In the genomic region with DNA sequence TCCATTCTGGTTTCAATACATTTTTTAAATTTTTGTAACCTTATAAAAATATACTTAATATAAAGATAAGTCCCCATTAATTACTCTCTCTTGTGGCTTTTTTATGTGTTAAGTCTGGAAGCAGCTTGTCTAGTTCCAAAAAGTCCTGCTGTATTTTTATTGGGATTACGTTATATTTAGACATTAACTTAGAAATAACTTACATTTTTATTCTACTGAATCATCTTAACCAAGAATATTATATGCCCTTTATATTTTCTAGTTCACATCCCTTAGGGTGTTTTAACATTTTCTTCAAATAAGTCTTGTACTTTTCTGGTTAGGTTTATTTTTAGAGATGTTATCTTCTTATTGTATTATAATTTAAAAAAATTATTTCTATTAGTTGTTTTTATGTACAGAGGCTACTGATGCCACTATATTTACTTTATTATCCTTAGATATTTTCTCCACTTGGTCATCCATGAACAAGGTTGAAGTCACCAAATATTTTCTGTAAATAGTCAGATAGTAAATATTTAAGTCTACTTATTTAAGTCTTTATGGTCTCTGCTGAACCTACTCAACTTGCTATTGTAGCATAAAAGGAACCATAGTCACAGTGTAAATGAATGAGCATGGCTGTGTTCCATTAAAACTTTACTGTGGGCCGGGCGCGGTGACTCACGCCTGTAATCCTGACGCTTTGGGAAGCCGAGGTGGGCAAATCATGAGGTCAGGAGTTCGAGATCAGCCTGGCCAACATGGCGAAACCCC, we compare ENCODE assay signal across 24 cellular contexts.
A peak's percentile ranks its signal among the peaks of the same experiment; 100 is the strongest.
DNase-seq lines count a peak whose midpoint lies in the region; ATAC-seq, FAIRE-seq and TF ChIP-seq lines count a peak whose summit lies in the region.
"Had no signal": no experiment of that assay in that cellular context is flagged by ENCODE, and none has a peak within 500 bp of the region (broad histone marks: within the 10 kb centered on the region; RNA-seq: fewer than 3 reads in every experiment).

No MANE protein-coding gene starts in this region.

- DNase-seq in ELR (ENCODE audit: low read depth) (peak; percentile 86), NCI-H460 (ENCODE audit: extremely low read depth, low read depth) (peak; percentile 29), bronchial epithelial cell (ENCODE audit: low read depth) (peak; percentile 12), AG08395 (ENCODE audit: low spot score) (no peak), SKM-1 treated with dmso at 0.1 percent for 144 hours (lab: John Stamatoyannopoulos, UW; ENCODE audit: unreplicated experiment) (no peak)
- DNase-seq in activated CD4-positive, alpha-beta T cell treated with anti-CD3 and anti-CD28 coated beads, Interleukin-2, amount 50 U/mL, for 48 hours = no peak
- DNase-seq: activated CD4-positive, alpha-beta T cell treated with anti-CD3 and anti-CD28 coated beads for 4 hours; activated naive CD4-positive, alpha-beta T cell treated with Interleukin-2 at 50 U/mL for 16 hours; activated T-cell treated with anti-CD3 and anti-CD28 coated beads, Interleukin-2, amount 50 U/mL, for 48 hours; amniotic stem cell; Caco-2; caudate nucleus; DND-41; glutamatergic neuron; KBM-7; NCI-H1436; NCI-H446 treated with DMSO at 0.1 percent for 48 hours; PC-9; trophoblast cell had no signal

- ATAC-seq in HG02840 (IDR thresholded peaks at IDR 0.05; ENCODE audit: low FRiP score, unreplicated experiment) = no peak

- no peak overlapping the region for H3K4me3 ChIP-seq in bronchial epithelial cell (ENCODE audit: low read depth, low read length)
- no peak overlapping the region for H3K4me3 ChIP-seq in skeletal muscle satellite cell (ENCODE audit: low read length)
- H3K4me3 ChIP-seq: BLaER1, lung, PC-9, skin epidermis had no signal

- no peaks in the 10 kb centered on the region for H3K27me3 ChIP-seq in bronchial epithelial cell (ENCODE audit: control insufficient read depth, insufficient read depth, low read length)
- H3K27me3 ChIP-seq in skeletal muscle satellite cell (ENCODE audit: control insufficient read depth, insufficient read depth, low read length) = no peaks in the 10 kb centered on the region
- H3K27me3 ChIP-seq: BLaER1 had no signal

- H3K36me3 ChIP-seq in bronchial epithelial cell (ENCODE audit: control insufficient read depth, insufficient read depth, low read length) (no peaks in the 10 kb centered on the region), skeletal muscle satellite cell (ENCODE audit: insufficient read depth, low read length) (no peaks in the 10 kb centered on the region)
- H3K36me3 ChIP-seq: BLaER1 had no signal

- TF ChIP-seq CTCF in bronchial epithelial cell (IDR thresholded peaks at IDR 0.05; ENCODE audit: insufficient read depth, low read length, severe bottlenecking) = no peak

- H3K4me2 ChIP-seq in skeletal muscle satellite cell (ENCODE audit: low read length) = peak overlapping the region; percentile 1
- H3K4me2 ChIP-seq: BLaER1, PC-9 had no signal

- H3K9ac ChIP-seq in skeletal muscle satellite cell (ENCODE audit: low read depth, low read length) = peak overlapping the region; percentile 45
- H3K9ac ChIP-seq: BLaER1 had no signal

- peaks cover 11% of the 10 kb centered on the region for H3K4me1 ChIP-seq in skeletal muscle satellite cell (ENCODE audit: control insufficient read depth, insufficient read depth, low read length)
- H3K4me1 ChIP-seq: BLaER1, Caco-2 had no signal

- no peaks in the 10 kb centered on the region for H3K9me3 ChIP-seq in skeletal muscle satellite cell (replicated peaks; ENCODE audit: low read length)
- H3K9me3 ChIP-seq: BLaER1, Caco-2 had no signal

- FAIRE-seq in bronchial epithelial cell (lab: Jason Lieb, UNC) = no peak

Comparison
In these comparisons a context has a peak if more than half of its experiments do, and no peak if none do; other contexts are left out.
1. DNase-seq: peak in ELR (single experiment), NCI-H460 (single experiment) and bronchial epithelial cell (single experiment); none in AG08395 (single experiment), SKM-1 treated with dmso at 0.1 percent for 144 hours (single experiment) and activated CD4-positive, alpha-beta T cell treated with anti-CD3 and anti-CD28 coated beads, Interleukin-2, amount 50 U/mL, for 48 hours (0 of 2).